In the genomic region with DNA sequence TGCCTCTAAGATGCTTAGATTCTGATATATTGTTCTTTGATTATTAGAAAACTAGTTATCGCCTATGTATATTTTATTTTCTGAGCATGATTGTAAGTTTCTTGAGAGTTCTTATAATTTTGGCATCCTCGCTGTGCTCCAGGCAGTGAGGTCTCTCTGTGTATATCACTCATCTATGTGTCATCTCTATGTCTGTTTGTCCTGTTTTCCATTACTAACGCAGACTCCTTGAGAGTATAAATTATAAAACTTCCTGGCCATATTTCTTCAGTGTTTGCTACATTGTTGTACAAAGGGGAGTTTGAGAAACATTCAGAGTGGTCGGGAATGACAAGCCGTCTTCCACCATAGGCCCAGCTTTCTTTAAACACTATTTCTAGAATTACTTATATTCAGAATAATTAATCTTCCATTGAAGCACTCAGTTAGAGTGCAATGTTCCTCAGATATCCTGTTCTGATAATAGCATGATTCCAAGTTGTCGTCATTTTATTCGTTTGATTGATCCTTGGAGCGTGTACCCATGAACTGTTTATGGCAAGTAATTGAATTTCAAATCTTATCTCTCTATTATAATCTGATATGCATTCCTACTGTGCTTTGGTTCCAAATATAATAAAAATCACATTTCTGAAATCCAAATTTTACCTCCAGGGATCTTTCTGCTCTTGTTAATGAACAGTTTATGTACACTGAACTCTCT, we compare ENCODE assay signal across 1 cellular context.
TF ChIP-seq lines count a peak whose summit lies in the region.

No MANE protein-coding gene starts in this region.

TF ChIP-seq in SK-N-SH, 30 proteins besides CTCF, POLR2A, EP300 and RAD21 (continued from another document):
- TF ChIP-seq, protein P1, sequence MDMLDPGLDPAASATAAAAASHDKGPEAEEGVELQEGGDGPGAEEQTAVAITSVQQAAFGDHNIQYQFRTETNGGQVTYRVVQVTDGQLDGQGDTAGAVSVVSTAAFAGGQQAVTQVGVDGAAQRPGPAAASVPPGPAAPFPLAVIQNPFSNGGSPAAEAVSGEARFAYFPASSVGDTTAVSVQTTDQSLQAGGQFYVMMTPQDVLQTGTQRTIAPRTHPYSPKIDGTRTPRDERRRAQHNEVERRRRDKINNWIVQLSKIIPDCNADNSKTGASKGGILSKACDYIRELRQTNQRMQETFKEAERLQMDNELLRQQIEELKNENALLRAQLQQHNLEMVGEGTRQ (IDR thresholded peaks at IDR 0.05; ENCODE audit: borderline replicate concordance, low read depth, low read length): no peak
- TF ChIP-seq SIN3A (IDR thresholded peaks at IDR 0.05; ENCODE audit: borderline replicate concordance, low read depth, low read length) (no peak), TCF12 (IDR thresholded peaks at IDR 0.05) (no peak), POLR2AphosphoS5 (IDR thresholded peaks at IDR 0.05; ENCODE audit: low read depth, low read length) (no peak)
TF ChIP-seq in SK-N-SH: peak in this region for 0.
